33 cellular contexts compared by ENCODE assay signal in genomic region chr1:237091691-237092090, GRCh38. TPM values are rescaled to one million over a fixed set of nuclear protein-coding genes. Genes with fewer than 3 reads are reported as not detected.
"Had no signal": no experiment of that assay in that cellular context is flagged by ENCODE, and none has a peak within 500 bp of the region (broad histone marks: within the 10 kb centered on the region; RNA-seq: fewer than 3 reads in every experiment).

No MANE protein-coding gene starts in this region.

- ATAC-seq: activated CD8-positive, alpha-beta T cell treated with anti-CD3 and anti-CD28 coated beads for 36 hours; activated T-cell treated with anti-CD3 and anti-CD28 coated beads, Interleukin-2, amount 50 U/mL, for 72 hours; activated T-helper 17 cell treated with anti-CD3 and anti-CD28 coated beads, Interleukin-2, amount 50 U/mL, for 72 hours; PC-3 had no signal

- H3K4me1 ChIP-seq: Peyer's patch had no signal

- H3K36me3 ChIP-seq: brain microvascular endothelial cell, Peyer's patch, WERI-Rb-1 had no signal

- H3K4me3 ChIP-seq: Peyer's patch had no signal

- H3K27ac ChIP-seq: brain microvascular endothelial cell, Peyer's patch, WERI-Rb-1 had no signal

- H3K27me3 ChIP-seq: brain microvascular endothelial cell, Peyer's patch had no signal

- H3K9me3 ChIP-seq: Peyer's patch had no signal

- DNase-seq: activated CD4-positive, alpha-beta T cell treated with anti-CD3 and anti-CD28 coated beads for 1 hour; activated CD4-positive, alpha-beta T cell treated with anti-CD3 and anti-CD28 coated beads, Interleukin-2, amount 10 ng/mL, durations not matched to agents 24 days and 14 days; activated CD4-positive, alpha-beta T cell treated with anti-CD3 and anti-CD28 coated beads, Interleukin-2, amount 50 U/mL, for 4 hours; activated CD4-positive, CD25-positive, alpha-beta regulatory T cell; activated CD8-positive, alpha-beta T cell treated with anti-CD3 and anti-CD28 coated beads for 36 hours; activated effector memory CD4-positive, alpha-beta T cell treated with anti-CD3 and anti-CD28 coated beads, Interleukin-2, amount 50 U/mL, for 16 hours; activated naive CD4-positive, alpha-beta T cell; activated naive CD4-positive, alpha-beta T cell treated with anti-CD3 and anti-CD28 coated beads, Interleukin-2, amount 50 U/mL, for 16 hours; activated naive CD8-positive, alpha-beta T cell treated with anti-CD3 and anti-CD28 coated beads for 36 hours; activated T-cell treated with anti-CD3 and anti-CD28 coated beads, Interleukin-2, amount 50 U/mL, for 1 hour; activated T-cell treated with anti-CD3 and anti-CD28 coated beads, Interleukin-2, amount 50 U/mL, for 72 hours; amniotic stem cell; aorta; brain microvascular endothelial cell; Karpas-422; KBM-7; NCI-H1105; NCI-H1436; NCI-H1694; NCI-H1930; NCI-H2081 treated with DMSO at 0.1 percent for 48 hours; NCI-H510A; NCI-H526; NCI-H748 treated with DMSO at 0.1 percent for 48 hours; NK-92 treated with Interleukin-12 subunit alpha and Interleukin-12 subunit beta, amount 100 ng/mL, for 24 hours; PC-3; Peyer's patch; RPMI8226; T1000; WERI-Rb-1 had no signal

RNA-seq across cellular contexts. Expression of gene RYR2, which starts 49.7 kb away (rescaled TPM):
- total RNA-seq: activated naive CD8-positive, alpha-beta T cell treated with anti-CD3 and anti-CD28 coated beads for 36 hours; PC-3; T-helper 1 cell treated with Interleukin-12 subunit alpha and Interleukin-12 subunit beta and Interleukin-4 antibody, amounts not matched to agents 30 ng/mL and 1 ng/mL, for 36 hours had no signal
- polyA plus RNA-seq: IgD-negative memory B cell had no signal
